9 cellular contexts compared by ENCODE assay signal in the genomic region with DNA sequence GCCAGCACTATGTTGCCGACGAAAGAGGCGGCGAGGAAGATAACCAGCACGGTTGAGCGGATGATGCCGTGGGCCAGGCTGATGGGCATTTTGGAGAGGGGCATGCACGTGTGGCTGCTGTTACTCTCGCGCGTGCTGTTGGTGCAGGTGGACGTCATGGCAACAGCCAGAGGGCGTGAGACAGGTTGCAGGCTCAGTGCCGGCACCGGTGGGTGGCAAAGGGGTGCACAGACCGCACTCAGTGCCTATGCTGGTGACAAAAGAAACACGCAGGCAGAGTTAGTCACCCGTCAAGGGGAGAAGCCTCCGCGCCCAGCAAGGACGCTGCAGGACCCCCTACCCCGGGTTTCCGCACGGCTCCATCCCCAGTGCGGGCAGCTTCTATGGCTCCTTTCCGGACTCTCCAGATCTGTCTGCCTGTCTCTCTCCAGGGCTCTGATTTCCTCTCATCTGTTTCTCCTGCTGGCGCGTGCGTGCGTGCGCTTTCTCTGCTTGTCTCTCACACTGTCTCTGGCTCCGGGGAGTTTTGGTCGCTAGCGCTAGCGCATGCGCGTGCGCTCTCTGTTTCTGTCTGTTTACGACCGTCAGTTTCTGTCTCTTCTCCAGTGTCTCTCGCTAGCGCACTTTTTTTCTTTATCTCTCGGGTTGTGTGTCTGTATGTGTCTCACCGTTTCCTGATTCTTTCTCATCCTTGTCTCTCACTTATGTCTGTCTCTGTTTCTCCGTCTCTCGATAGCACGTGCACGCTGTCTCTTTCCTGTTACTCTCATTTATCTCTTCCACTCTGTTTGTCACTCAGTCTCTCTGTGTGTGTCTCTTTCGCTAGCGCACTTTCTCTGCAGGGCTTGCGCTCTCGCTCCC. TPM values are rescaled to one million over a fixed set of nuclear protein-coding genes. Genes with fewer than 3 reads are reported as not detected.
A peak's percentile ranks its signal among the peaks of the same experiment; 100 is the strongest.
DNase-seq lines count a peak whose midpoint lies in the region; ATAC-seq and TF ChIP-seq lines count a peak whose summit lies in the region.
"Had no signal": no experiment of that assay in that cellular context is flagged by ENCODE, and none has a peak within 500 bp of the region (broad histone marks: within the 10 kb centered on the region; RNA-seq: fewer than 3 reads in every experiment).

No MANE protein-coding gene starts in this region.

- H3K27me3 ChIP-seq in heart right ventricle (peaks cover 0 to 98% (median 35%) of the 10 kb centered on the region in 7 donors), left ventricle myocardium inferior (ENCODE audit: low read depth) (peaks cover 64% of the 10 kb centered on the region), sigmoid colon (peaks cover 7 to 39% (median 11%) of the 10 kb centered on the region in 3 donors)

- CTCF ChIA-PET in activated naive CD4-positive, alpha-beta T cell treated with anti-CD3 and anti-CD28 coated beads, Interleukin-2, amount 10 ng/mL, durations not matched to agents 7 days and 5 days (lab: Charles Lee): no interaction called here

- H3K4me1 ChIP-seq in heart right ventricle: peaks cover 0 to 17% (median 0%) of the 10 kb centered on the region in 9 donors
- H3K4me1 ChIP-seq in left ventricle myocardium inferior: peaks cover 6% of the 10 kb centered on the region
- H3K4me1 ChIP-seq in sigmoid colon: peaks cover 0 to 14% (median 9%) of the 10 kb centered on the region in 4 donors

- 1% methylated on average over 45 to 52 of the region's 52 CpGs for WGBS in heart right ventricle, 2 donors
- WGBS in sigmoid colon, 2 donors: 2% methylated on average over 52 of the region's 52 CpGs

- peaks cover 27% of the 10 kb centered on the region for H3K27me3 Mint-ChIP-seq in activated naive CD4-positive, alpha-beta T cell treated with anti-CD3 and anti-CD28 coated beads, Interleukin-2, amount 10 ng/mL, durations not matched to agents 7 days and 5 days

- TF ChIP-seq EP300 in sigmoid colon (IDR thresholded peaks at IDR 0.05): no peak

- no peak overlapping the region for H3K4me3 Mint-ChIP-seq in activated naive CD4-positive, alpha-beta T cell treated with anti-CD3 and anti-CD28 coated beads, Interleukin-2, amount 10 ng/mL, durations not matched to agents 7 days and 5 days
- H3K4me3 Mint-ChIP-seq: dendritic cell treated with granulocyte-macrophage colony-stimulating factor and Interleukin-4, amounts not matched to agents 40 ng/mL and 50 ng/mL, for 4 days had no signal

- TF ChIP-seq CTCF in heart right ventricle (IDR thresholded peaks at IDR 0.05) (no peak), left ventricle myocardium inferior (IDR thresholded peaks at IDR 0.05; ENCODE audit: borderline replicate concordance) (no peak), sigmoid colon (IDR thresholded peaks at IDR 0.05) (no peak)

- no peaks in the 10 kb centered on the region for H3K9me3 Mint-ChIP-seq in activated naive CD4-positive, alpha-beta T cell treated with anti-CD3 and anti-CD28 coated beads, Interleukin-2, amount 10 ng/mL, durations not matched to agents 7 days and 5 days
- H3K9me3 Mint-ChIP-seq: dendritic cell treated with granulocyte-macrophage colony-stimulating factor and Interleukin-4, amounts not matched to agents 40 ng/mL and 50 ng/mL, for 4 days had no signal

- intact Hi-C loops in heart right ventricle (cut with DNase I) (no loop called here), Right ventricle myocardium inferior (cut with DNase I) (no loop called here), left ventricle myocardium inferior (cut with micrococcal nuclease) (no loop called here), sigmoid colon (cut with DNase I) (no loop called here)

- ATAC-seq in heart right ventricle: peak in 3 of 8 donors; percentile 35 to 50 (median 49)
- no peak for ATAC-seq in Right ventricle myocardium inferior
- peak; percentile 85 for ATAC-seq in HG02884 (IDR thresholded peaks at IDR 0.05; ENCODE audit: unreplicated experiment)

- no peak for TF ChIP-seq POLR2A in sigmoid colon (IDR thresholded peaks at IDR 0.05)

- H3K27ac ChIP-seq in heart right ventricle (no peak overlapping the region), left ventricle myocardium inferior (replicated peaks) (no peak overlapping the region), sigmoid colon (no peak overlapping the region)

- no peak overlapping the region for H3K27ac Mint-ChIP-seq in activated naive CD4-positive, alpha-beta T cell treated with anti-CD3 and anti-CD28 coated beads, Interleukin-2, amount 10 ng/mL, durations not matched to agents 7 days and 5 days
- H3K27ac Mint-ChIP-seq: dendritic cell treated with granulocyte-macrophage colony-stimulating factor and Interleukin-4, amounts not matched to agents 40 ng/mL and 50 ng/mL, for 4 days had no signal

- H3K9me3 ChIP-seq in heart right ventricle (peaks cover 0 to 10% (median 0%) of the 10 kb centered on the region in 11 donors), left ventricle myocardium inferior (replicated peaks) (no peaks in the 10 kb centered on the region), sigmoid colon (no peaks in the 10 kb centered on the region)

- H3K4me1 Mint-ChIP-seq in activated naive CD4-positive, alpha-beta T cell treated with anti-CD3 and anti-CD28 coated beads, Interleukin-2, amount 10 ng/mL, durations not matched to agents 7 days and 5 days: peaks cover 13% of the 10 kb centered on the region

- H3K36me3 Mint-ChIP-seq in activated naive CD4-positive, alpha-beta T cell treated with anti-CD3 and anti-CD28 coated beads, Interleukin-2, amount 10 ng/mL, durations not matched to agents 7 days and 5 days: no peaks in the 10 kb centered on the region

- DNase-seq in heart right ventricle (peak in 1 of 2 donors; percentile 20), Right ventricle myocardium inferior (ENCODE audit: missing footprints) (no peak), NCI-H460 (ENCODE audit: extremely low read depth, low read depth) (peak; percentile 37), left ventricle myocardium inferior (no peak), sigmoid colon (no peak), mesenteric fat pad (ENCODE audit: low spot score) (no peak)
- peak; percentile 63 for DNase-seq in activated naive CD4-positive, alpha-beta T cell treated with anti-CD3 and anti-CD28 coated beads, Interleukin-2, amount 10 ng/mL, durations not matched to agents 7 days and 5 days

- no peaks in the 10 kb centered on the region for H3K36me3 ChIP-seq in heart right ventricle
- H3K36me3 ChIP-seq in left ventricle myocardium inferior: no peaks in the 10 kb centered on the region
- no peaks in the 10 kb centered on the region for H3K36me3 ChIP-seq in sigmoid colon

- H3K4me3 ChIP-seq in heart right ventricle: peak overlapping the region in 9 of 10 donors; percentile 5 to 45 (median 39)
- peak overlapping the region; percentile 57 for H3K4me3 ChIP-seq in left ventricle myocardium inferior
- H3K4me3 ChIP-seq in sigmoid colon: peak overlapping the region in 3 of 4 donors; percentile 25 to 42 (median 29)

RNA-seq across cellular contexts. Expression of a gene that starts 2.0 kb away (rescaled TPM):
- total RNA-seq in heart right ventricle (not detected), Right ventricle myocardium inferior (not detected), left ventricle myocardium inferior (not detected), sigmoid colon (not detected), mesenteric fat pad (not detected)
- polyA plus RNA-seq in heart right ventricle (not detected), sigmoid colon (not detected)
- total RNA-seq in NCI-H460 (2014; rRNA removed; shearing (Covaris generic)): not detected in 2 replicates
- not detected in 2 replicates for polyA plus RNA-seq in NCI-H460 (2014; cell fraction: nucleus; rRNA removed)

Comparison
In these comparisons a context has a peak if more than half of its experiments do, and no peak if none do; other contexts are left out.
1. DNase-seq: peak in NCI-H460 (single experiment) and activated naive CD4-positive, alpha-beta T cell treated with anti-CD3 and anti-CD28 coated beads, Interleukin-2, amount 10 ng/mL, durations not matched to agents 7 days and 5 days (single experiment); none in Right ventricle myocardium inferior (single experiment), left ventricle myocardium inferior (single experiment), sigmoid colon (single experiment) and mesenteric fat pad (single experiment).
2. Peak in every context shown above with its lines, with median percentiles within 50 percentile points of each other: H3K4me3 ChIP-seq.